1 cellular context compared by ENCODE assay signal in genomic region chr6:42400886-42401604, GRCh38.
A peak's percentile ranks its signal among the peaks of the same experiment; 100 is the strongest.
TF ChIP-seq lines count a peak whose summit lies in the region.

No MANE protein-coding gene starts in this region.

TF ChIP-seq in H1, 55 proteins besides CTCF, POLR2A, EP300 and RAD21:
- TF ChIP-seq KDM1A (IDR thresholded peaks at IDR 0.05; ENCODE audit: borderline replicate concordance, low read length): peak; percentile 90; the same call in 1 of the 2 replicates
- TF ChIP-seq MAFK (IDR thresholded peaks at IDR 0.05; ENCODE audit: low read depth, low read length): no peak
